In genomic region chr1:101203812-101204540, GRCh38 we compare ENCODE assay signal across 8 cellular contexts. TPM values are rescaled to one million over a fixed set of nuclear protein-coding genes. Genes with fewer than 3 reads are reported as not detected.
DNase-seq lines count a peak whose midpoint lies in the region; TF ChIP-seq lines count a peak whose summit lies in the region.

No MANE protein-coding gene starts in this region.

- TF ChIP-seq CTCF in fibroblast of lung (conservative IDR thresholded peaks at IDR 0.05 in 1 of 2, IDR thresholded peaks at IDR 0.05 in 1 of 2; ENCODE audit: low read depth in 1 of 2, low read length in 2 of 2), result no peak

- H3K27ac ChIP-seq in fibroblast of lung (ENCODE audit: insufficient read depth, low read length) (no peak overlapping the region), temporal lobe (ENCODE audit: low read depth, low read length) (peak overlapping the region; percentile 28)

- DNase-seq in NCI-H2107 treated with DMSO at 0.1 percent for 48 hours (lab: John Stamatoyannopoulos, UW; ENCODE audit: unreplicated experiment), result peak; percentile 23
- no peak for DNase-seq in NCI-H2107 (lab: John Stamatoyannopoulos, UW)
- DNase-seq in NCI-H69 (lab: John Stamatoyannopoulos, UW), result peak; percentile 79
- peak; percentile 51 to 65 for DNase-seq in fibroblast of lung (ENCODE audit: low read depth in 2 of 2)
- no peak for DNase-seq in NCI-H1694 treated with DMSO at 0.1 percent for 48 hours (lab: John Stamatoyannopoulos, UW)
- DNase-seq in hepatic stellate cell (ENCODE audit: low spot score), result no peak
- DNase-seq in activated gamma-delta T cell treated with Interleukin-2 at 50 U/mL for 16 hours, result no peak

- no peak overlapping the region for H3K4me2 ChIP-seq in fibroblast of lung (ENCODE audit: extremely low read depth, insufficient read depth, low read length)

- no peaks in the 10 kb centered on the region for H3K36me3 ChIP-seq in fibroblast of lung (ENCODE audit: control insufficient read depth, insufficient read depth, low read length)

- H3K9me3 ChIP-seq in fibroblast of lung (ENCODE audit: control insufficient read depth, insufficient read depth, low read depth, low read length), result no peaks in the 10 kb centered on the region

- H3K4me1 ChIP-seq in fibroblast of lung (ENCODE audit: control insufficient read depth, extremely low read depth, insufficient read depth, low read length), result peaks cover 3% of the 10 kb centered on the region

- H3K4me3 ChIP-seq in fibroblast of lung (replicated peaks in 1 of 4; ENCODE audit: control extremely low read depth in 1 of 4, insufficient read depth in 1 of 4, low read depth in 3 of 4, low read length in 4 of 4), result no peak overlapping the region

- H2AFZ ChIP-seq in fibroblast of lung (ENCODE audit: low read length), result no peak overlapping the region

- no peaks in the 10 kb centered on the region for H3K27me3 ChIP-seq in fibroblast of lung (ENCODE audit: control insufficient read depth, insufficient read depth, low read length)

- no peaks in the 10 kb centered on the region for H3K79me2 ChIP-seq in fibroblast of lung (ENCODE audit: control insufficient read depth, insufficient read depth, low read length)

- H3K9ac ChIP-seq in fibroblast of lung (ENCODE audit: insufficient read depth, low read length), result no peak overlapping the region

- H4K20me1 ChIP-seq in fibroblast of lung (ENCODE audit: control insufficient read depth, extremely low read depth, insufficient read depth, low read length), result no peaks in the 10 kb centered on the region

RNA-seq across cellular contexts. Expression of gene S1PR1, which starts 32.8 kb away (rescaled TPM):
- total RNA-seq in fibroblast of lung, result 10.4 and 16.7 TPM in 2 replicates
- 5.9 and 6.2 TPM in 2 replicates for polyA plus RNA-seq in fibroblast of lung
- polyA plus RNA-seq in fibroblast of lung (2012), result 3.7 and 3.9 TPM in 2 replicates
- 7.7 and 16.9 TPM in 2 replicates for polyA minus RNA-seq in fibroblast of lung (ENCODE audit: low replicate concordance)
- total RNA-seq in temporal lobe, result 20.7 TPM

Comparison
In these comparisons a context has a peak if more than half of its experiments do, and no peak if none do; other contexts are left out.
1. DNase-seq: peak in NCI-H2107 treated with DMSO at 0.1 percent for 48 hours (single experiment), NCI-H69 (single experiment) and fibroblast of lung (2 of 2); none in NCI-H2107 (single experiment), NCI-H1694 treated with DMSO at 0.1 percent for 48 hours (single experiment), hepatic stellate cell (single experiment) and activated gamma-delta T cell treated with Interleukin-2 at 50 U/mL for 16 hours (single experiment).